Comparison of ENCODE assay signal across 15 cellular contexts in the genomic region with DNA sequence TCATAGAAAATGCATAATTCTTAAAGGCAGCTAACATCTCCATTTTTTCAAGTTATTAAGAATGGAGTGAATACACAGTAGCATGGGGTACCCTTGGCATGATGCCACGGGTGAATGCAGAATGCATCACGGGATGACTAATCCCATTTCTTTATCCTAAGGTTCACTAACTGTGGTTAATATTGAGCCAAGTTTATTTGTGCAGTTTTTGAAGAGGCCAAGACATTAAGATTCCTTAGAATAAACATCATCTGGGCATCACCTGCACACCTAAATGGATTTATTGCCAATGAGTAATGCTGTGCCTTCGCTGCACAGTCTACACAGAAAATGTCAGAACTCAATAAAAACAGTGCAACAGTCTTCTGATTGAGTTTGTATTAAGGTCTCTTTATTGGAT.
A peak's percentile ranks its signal among the peaks of the same experiment; 100 is the strongest.
DNase-seq lines count a peak whose midpoint lies in the region; ATAC-seq, FAIRE-seq and TF ChIP-seq lines count a peak whose summit lies in the region.
"Had no signal": no experiment of that assay in that cellular context is flagged by ENCODE, and none has a peak within 500 bp of the region (broad histone marks: within the 10 kb centered on the region; RNA-seq: fewer than 3 reads in every experiment).

No MANE protein-coding gene starts in this region.

- H3K4me3 ChIP-seq in A549 (no peak overlapping the region), HEK293 (ENCODE audit: low read depth, low read length) (no peak overlapping the region)

- no peaks in the 10 kb centered on the region for H3K36me3 ChIP-seq in HEK293 (ENCODE audit: control insufficient read depth in 2 of 2, insufficient read depth in 1 of 2, low read length in 2 of 2)

- H3K4me1 ChIP-seq in A549: peaks cover 27% of the 10 kb centered on the region
- H3K4me1 ChIP-seq in HEK293 (ENCODE audit: control insufficient read depth, insufficient read depth, low read length): no peaks in the 10 kb centered on the region

- no peak for FAIRE-seq in A549 (lab: Jason Lieb, UNC)

- POLR2A ChIA-PET in A549 (lab: Yijun Ruan, JAX): no interaction called here
- POLR2A ChIA-PET in HEK293 (lab: Yijun Ruan, JAX): no interaction called here

- CTCF ChIA-PET in A549 (lab: Yijun Ruan, JAX): no interaction called here
- CTCF ChIA-PET in HEK293 (lab: Yijun Ruan, JAX): no interaction called here

- no peak for TF ChIP-seq RAD21 in A549 (conservative IDR thresholded peaks at IDR 0.05 in 1 of 2, IDR thresholded peaks at IDR 0.05 in 1 of 2)

- peak overlapping the region; percentile 47 for H3K4me2 ChIP-seq in A549

- H3K9me3 ChIP-seq in A549: no peaks in the 10 kb centered on the region
- H3K9me3 ChIP-seq in HEK293 (ENCODE audit: control insufficient read depth, insufficient read depth, low read depth, low read length): no peaks in the 10 kb centered on the region

- no peak overlapping the region for H3K27ac ChIP-seq in A549
- H3K27ac ChIP-seq in HEK293 (ENCODE audit: extremely low read depth, low read depth, low read length): no peak overlapping the region

- no peak for TF ChIP-seq CTCF in A549 (IDR thresholded peaks at IDR 0.05)
- TF ChIP-seq CTCF in HEK293 (tag by site-specific recombination; IDR thresholded peaks at IDR 0.05): no peak

- TF ChIP-seq EP300 in A549 (IDR thresholded peaks at IDR 0.05): no peak

- ATAC-seq in A549 (peak; percentile 47 to 78; a peak in 4 of 6 replicates), GM19397 (IDR thresholded peaks at IDR 0.05; ENCODE audit: unreplicated experiment) (no peak)

- TF ChIP-seq POLR2A in A549 (IDR thresholded peaks at IDR 0.05; ENCODE audit: low read length): no peak
- no peak for TF ChIP-seq POLR2A in erythroblast (IDR thresholded peaks at IDR 0.05; ENCODE audit: low read length)

- peak; percentile 0 to 49 for DNase-seq in A549 (ENCODE audit: low read depth in 1 of 2, low spot score in 1 of 2)
- peak; percentile 25 for DNase-seq in RPMI7951 (ENCODE audit: low read depth)
- peak; percentile 33 for DNase-seq in fibroblast of peridontal ligament (ENCODE audit: extremely low read depth)
- DNase-seq in ecto neural progenitor cell (ENCODE audit: low spot score): no peak
- DNase-seq in stimulated activated CD4-positive, alpha-beta T cell treated with anti-CD3 and anti-CD28 coated beads, Interleukin-1b, Interleukin-23, amount 100 ng/mL, for 48 hours: no peak
- no peak for DNase-seq in erythroblast (lab: John Stamatoyannopoulos, UW)
- DNase-seq: activated CD4-positive, alpha-beta T cell treated with anti-CD3 and anti-CD28 coated beads, Interleukin-2, amount 10 ng/mL, durations not matched to agents 7 days and 5 days; activated effector memory CD4-positive, alpha-beta T cell treated with anti-CD3 and anti-CD28 coated beads, Interleukin-2, amount 50 U/mL, for 16 hours; AML-193; H7; hypothalamus; Karpas-422; NCI-H2227 treated with DMSO at 0.1 percent for 48 hours had no signal

- 6% methylated on average over 3 of the region's 3 CpGs for WGBS in A549 (ENCODE audit: missing lambda C conversion rate)

TF ChIP-seq in A549, 52 proteins besides CTCF, POLR2A, EP300 and RAD21 (continues in another document):
- TF ChIP-seq MAZ (IDR thresholded peaks at IDR 0.05; ENCODE audit: borderline replicate concordance, low read depth, low read length) (no peak), NR3C1 (IDR thresholded peaks at IDR 0.05) (no peak), NPAS2 (CRISPR knock-in tag; IDR thresholded peaks at IDR 0.05; ENCODE audit: borderline replicate concordance) (no peak), HDAC2 (IDR thresholded peaks at IDR 0.05) (no peak), HOXB13 (CRISPR knock-in tag; IDR thresholded peaks at IDR 0.05; ENCODE audit: low read depth) (no peak), JUNB (IDR thresholded peaks at IDR 0.05) (peak; percentile 62), JUN (IDR thresholded peaks at IDR 0.05) (no peak), FOSL2 (IDR thresholded peaks at IDR 0.05) (0 out of 2 replicates have a peak, but pooled peaks have one; percentile 33), FOSL2 (CRISPR knock-in tag; IDR thresholded peaks at IDR 0.05) (peak; percentile 54), CHD4 (IDR thresholded peaks at IDR 0.05; ENCODE audit: borderline replicate concordance) (no peak), FOSB (CRISPR knock-in tag; IDR thresholded peaks at IDR 0.05) (no peak), FOXS1 (CRISPR knock-in tag; IDR thresholded peaks at IDR 0.05) (no peak), HOXA7 (CRISPR knock-in tag; IDR thresholded peaks at IDR 0.05) (no peak), RCOR1 (IDR thresholded peaks at IDR 0.05; ENCODE audit: low read depth, low read length) (no peak)
- TF ChIP-seq, protein P1, sequence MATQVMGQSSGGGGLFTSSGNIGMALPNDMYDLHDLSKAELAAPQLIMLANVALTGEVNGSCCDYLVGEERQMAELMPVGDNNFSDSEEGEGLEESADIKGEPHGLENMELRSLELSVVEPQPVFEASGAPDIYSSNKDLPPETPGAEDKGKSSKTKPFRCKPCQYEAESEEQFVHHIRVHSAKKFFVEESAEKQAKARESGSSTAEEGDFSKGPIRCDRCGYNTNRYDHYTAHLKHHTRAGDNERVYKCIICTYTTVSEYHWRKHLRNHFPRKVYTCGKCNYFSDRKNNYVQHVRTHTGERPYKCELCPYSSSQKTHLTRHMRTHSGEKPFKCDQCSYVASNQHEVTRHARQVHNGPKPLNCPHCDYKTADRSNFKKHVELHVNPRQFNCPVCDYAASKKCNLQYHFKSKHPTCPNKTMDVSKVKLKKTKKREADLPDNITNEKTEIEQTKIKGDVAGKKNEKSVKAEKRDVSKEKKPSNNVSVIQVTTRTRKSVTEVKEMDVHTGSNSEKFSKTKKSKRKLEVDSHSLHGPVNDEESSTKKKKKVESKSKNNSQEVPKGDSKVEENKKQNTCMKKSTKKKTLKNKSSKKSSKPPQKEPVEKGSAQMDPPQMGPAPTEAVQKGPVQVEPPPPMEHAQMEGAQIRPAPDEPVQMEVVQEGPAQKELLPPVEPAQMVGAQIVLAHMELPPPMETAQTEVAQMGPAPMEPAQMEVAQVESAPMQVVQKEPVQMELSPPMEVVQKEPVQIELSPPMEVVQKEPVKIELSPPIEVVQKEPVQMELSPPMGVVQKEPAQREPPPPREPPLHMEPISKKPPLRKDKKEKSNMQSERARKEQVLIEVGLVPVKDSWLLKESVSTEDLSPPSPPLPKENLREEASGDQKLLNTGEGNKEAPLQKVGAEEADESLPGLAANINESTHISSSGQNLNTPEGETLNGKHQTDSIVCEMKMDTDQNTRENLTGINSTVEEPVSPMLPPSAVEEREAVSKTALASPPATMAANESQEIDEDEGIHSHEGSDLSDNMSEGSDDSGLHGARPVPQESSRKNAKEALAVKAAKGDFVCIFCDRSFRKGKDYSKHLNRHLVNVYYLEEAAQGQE (IDR thresholded peaks at IDR 0.05): no peak

TF ChIP-seq in HEK293, 187 proteins besides CTCF, POLR2A, EP300 and RAD21 (continues in another document):
- TF ChIP-seq ZNF292 (tag by site-specific recombination; IDR thresholded peaks at IDR 0.05; ENCODE audit: borderline replicate concordance, low read depth) (no peak), ZIC2 (tag by site-specific recombination; IDR thresholded peaks at IDR 0.05) (no peak), ZNF747 (tag by site-specific recombination; IDR thresholded peaks at IDR 0.05) (no peak), ZNF629 (tag by site-specific recombination; IDR thresholded peaks at IDR 0.05) (peak; percentile 77), ZNF785 (tag by site-specific recombination; IDR thresholded peaks at IDR 0.05) (no peak), WT1 (tag by site-specific recombination; IDR thresholded peaks at IDR 0.05) (no peak), SCRT2 (tag by site-specific recombination; IDR thresholded peaks at IDR 0.05) (peak; percentile 55; the same call in 1 of the 2 replicates), BCL11A (tag by site-specific recombination; IDR thresholded peaks at IDR 0.05; ENCODE audit: low read depth) (0 out of 2 replicates have a peak, but pooled peaks have one; percentile 24), ZNF354C (tag by site-specific recombination; IDR thresholded peaks at IDR 0.05; ENCODE audit: borderline replicate concordance, low read depth) (no peak), MEIS1 (CRISPR knock-in tag; IDR thresholded peaks at IDR 0.05; ENCODE audit: borderline replicate concordance) (no peak), RBAK (tag by site-specific recombination; IDR thresholded peaks at IDR 0.05) (no peak), ZFP41 (tag by site-specific recombination; IDR thresholded peaks at IDR 0.05; ENCODE audit: borderline replicate concordance) (no peak), ZNF777 (tag by site-specific recombination; IDR thresholded peaks at IDR 0.05; ENCODE audit: borderline replicate concordance) (no peak), ZSCAN23 (tag by site-specific recombination; IDR thresholded peaks at IDR 0.05) (0 out of 2 replicates have a peak, but pooled peaks have one; percentile 23), ZNF214 (tag by site-specific recombination; IDR thresholded peaks at IDR 0.05; ENCODE audit: borderline replicate concordance) (no peak)
- TF ChIP-seq, protein P2, sequence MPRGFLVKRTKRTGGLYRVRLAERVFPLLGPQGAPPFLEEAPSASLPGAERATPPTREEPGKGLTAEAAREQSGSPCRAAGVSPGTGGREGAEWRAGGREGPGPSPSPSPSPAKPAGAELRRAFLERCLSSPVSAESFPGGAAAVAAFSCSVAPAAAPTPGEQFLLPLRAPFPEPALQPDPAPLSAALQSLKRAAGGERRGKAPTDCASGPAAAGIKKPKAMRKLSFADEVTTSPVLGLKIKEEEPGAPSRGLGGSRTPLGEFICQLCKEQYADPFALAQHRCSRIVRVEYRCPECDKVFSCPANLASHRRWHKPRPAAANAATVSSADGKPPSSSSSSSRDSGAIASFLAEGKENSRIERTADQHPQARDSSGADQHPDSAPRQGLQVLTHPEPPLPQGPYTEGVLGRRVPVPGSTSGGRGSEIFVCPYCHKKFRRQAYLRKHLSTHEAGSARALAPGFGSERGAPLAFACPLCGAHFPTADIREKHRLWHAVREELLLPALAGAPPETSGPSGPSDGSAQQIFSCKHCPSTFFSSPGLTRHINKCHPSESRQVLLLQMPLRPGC (tag by site-specific recombination; IDR thresholded peaks at IDR 0.05): peak; percentile 84
- TF ChIP-seq, protein P3, sequence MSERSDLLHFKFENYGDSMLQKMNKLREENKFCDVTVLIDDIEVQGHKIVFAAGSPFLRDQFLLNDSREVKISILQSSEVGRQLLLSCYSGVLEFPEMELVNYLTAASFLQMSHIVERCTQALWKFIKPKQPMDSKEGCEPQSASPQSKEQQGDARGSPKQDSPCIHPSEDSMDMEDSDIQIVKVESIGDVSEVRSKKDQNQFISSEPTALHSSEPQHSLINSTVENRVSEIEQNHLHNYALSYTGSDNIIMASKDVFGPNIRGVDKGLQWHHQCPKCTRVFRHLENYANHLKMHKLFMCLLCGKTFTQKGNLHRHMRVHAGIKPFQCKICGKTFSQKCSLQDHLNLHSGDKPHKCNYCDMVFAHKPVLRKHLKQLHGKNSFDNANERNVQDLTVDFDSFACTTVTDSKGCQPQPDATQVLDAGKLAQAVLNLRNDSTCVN (tag by site-specific recombination; optimal IDR thresholded peaks at IDR 0.05): no peak

Comparison
In these comparisons a context has a peak if more than half of its experiments do, and no peak if none do; other contexts are left out.
1. DNase-seq: peak in A549 (2 of 2), RPMI7951 (single experiment) and fibroblast of peridontal ligament (single experiment); none in ecto neural progenitor cell (single experiment), stimulated activated CD4-positive, alpha-beta T cell treated with anti-CD3 and anti-CD28 coated beads, Interleukin-1b, Interleukin-23, amount 100 ng/mL, for 48 hours (single experiment) and erythroblast (0 of 2).